In the genomic region with DNA sequence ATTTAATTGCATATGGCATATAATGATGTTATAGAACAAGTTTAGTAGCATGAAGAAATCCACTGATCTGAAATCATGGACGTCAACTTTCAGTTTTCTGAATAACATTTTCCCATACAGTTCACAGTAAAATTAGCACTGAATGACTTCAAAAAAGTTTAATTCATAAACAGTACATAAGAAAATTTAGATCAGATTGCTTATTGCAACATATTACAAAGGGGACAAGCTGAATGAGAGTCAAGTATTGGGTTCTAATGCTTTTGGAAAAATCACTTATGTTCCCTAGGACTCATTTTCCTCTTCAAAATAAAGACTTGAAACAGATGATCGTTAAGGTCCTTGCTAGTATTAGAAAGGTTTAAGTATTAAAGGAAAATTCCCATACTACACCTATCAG, we compare ENCODE assay signal across 37 cellular contexts.
"Had no signal": no experiment of that assay in that cellular context is flagged by ENCODE, and none has a peak within 500 bp of the region (broad histone marks: within the 10 kb centered on the region; RNA-seq: fewer than 3 reads in every experiment).

No MANE protein-coding gene starts in this region.

- H3K9me3 Mint-ChIP-seq: activated CD4-positive, alpha-beta T cell treated with anti-CD3 and anti-CD28 coated beads, Interleukin-2, amount 10 ng/mL, durations not matched to agents 24 days and 14 days; activated naive CD4-positive, alpha-beta T cell treated with anti-CD3 and anti-CD28 coated beads, Interleukin-2, amount 50 U/mL, for 24 hours; brain had no signal

- H3K36me3 ChIP-seq: ascending aorta, cardiac muscle cell had no signal

- H3K4me3 Mint-ChIP-seq: activated B cell treated with CpG ODN at 0.5 μM for 24 hours; activated CD4-positive, alpha-beta memory T cell treated with anti-CD3 and anti-CD28 coated beads for 36 hours; activated CD4-positive, alpha-beta T cell treated with anti-CD3 and anti-CD28 coated beads, Interleukin-2, amount 10 ng/mL, durations not matched to agents 24 days and 14 days; activated CD8-positive, alpha-beta T cell treated with anti-CD3 and anti-CD28 coated beads for 36 hours; activated naive CD4-positive, alpha-beta T cell treated with anti-CD3 and anti-CD28 coated beads, Interleukin-2, amount 10 ng/mL, durations not matched to agents 7 days and 5 days; activated naive CD4-positive, alpha-beta T cell treated with anti-CD3 and anti-CD28 coated beads, Interleukin-2, amount 50 U/mL, for 24 hours; activated naive CD8-positive, alpha-beta T cell; activated naive CD8-positive, alpha-beta T cell treated with anti-CD3 and anti-CD28 coated beads, Interleukin-2, amount 10 ng/mL, durations not matched to agents 7 days and 5 days; activated naive CD8-positive, alpha-beta T cell treated with anti-CD3 and anti-CD28 coated beads, Interleukin-2, amount 50 U/mL, for 24 hours; activated T-cell treated with anti-CD3 and anti-CD28 coated beads, Interleukin-2, amount 50 U/mL, for 4 hours; activated T-cell treated with anti-CD3 and anti-CD28 coated beads, Interleukin-2, amount 50 U/mL, for 72 hours; brain; central memory CD8-positive, alpha-beta T cell; T-helper 1 cell treated with Interleukin-12 subunit alpha and Interleukin-12 subunit beta and Interleukin-4 antibody, amounts not matched to agents 30 μg/mL and 1 μg/mL, for 36 hours; T-helper 2 cell treated with Interferon-gamma antibody and Interleukin-4, amounts not matched to agents 5 μg/mL and 100 μg/mL, for 36 hours had no signal

- H3K27ac ChIP-seq: ascending aorta, cardiac muscle cell, VCaP had no signal

- H3K36me3 Mint-ChIP-seq: activated CD4-positive, alpha-beta memory T cell treated with anti-CD3 and anti-CD28 coated beads for 36 hours; activated naive CD4-positive, alpha-beta T cell treated with anti-CD3 and anti-CD28 coated beads, Interleukin-2, amount 10 ng/mL, durations not matched to agents 7 days and 5 days; activated naive CD4-positive, alpha-beta T cell treated with anti-CD3 and anti-CD28 coated beads, Interleukin-2, amount 50 U/mL, for 24 hours; activated naive CD8-positive, alpha-beta T cell; activated naive CD8-positive, alpha-beta T cell treated with anti-CD3 and anti-CD28 coated beads, Interleukin-2, amount 10 ng/mL, durations not matched to agents 7 days and 5 days; brain had no signal

- H3K4me1 Mint-ChIP-seq: activated B cell treated with CpG ODN at 0.5 μM for 24 hours; activated CD4-positive, alpha-beta T cell treated with anti-CD3 and anti-CD28 coated beads, Interleukin-2, amount 10 ng/mL, durations not matched to agents 24 days and 14 days; activated naive CD4-positive, alpha-beta T cell treated with anti-CD3 and anti-CD28 coated beads, Interleukin-2, amount 10 ng/mL, durations not matched to agents 7 days and 5 days; activated naive CD4-positive, alpha-beta T cell treated with anti-CD3 and anti-CD28 coated beads, Interleukin-2, amount 50 U/mL, for 24 hours; activated naive CD8-positive, alpha-beta T cell treated with anti-CD3 and anti-CD28 coated beads, Interleukin-2, amount 10 ng/mL, durations not matched to agents 7 days and 5 days; activated naive CD8-positive, alpha-beta T cell treated with anti-CD3 and anti-CD28 coated beads, Interleukin-2, amount 50 U/mL, for 24 hours; brain; central memory CD8-positive, alpha-beta T cell had no signal

- H3K27ac Mint-ChIP-seq: activated B cell treated with CpG ODN at 0.5 μM for 24 hours; activated CD4-positive, alpha-beta memory T cell treated with anti-CD3 and anti-CD28 coated beads for 36 hours; activated CD4-positive, alpha-beta T cell treated with anti-CD3 and anti-CD28 coated beads, Interleukin-2, amount 10 ng/mL, durations not matched to agents 24 days and 14 days; activated CD8-positive, alpha-beta T cell treated with anti-CD3 and anti-CD28 coated beads for 36 hours; activated naive CD4-positive, alpha-beta T cell treated with anti-CD3 and anti-CD28 coated beads, Interleukin-2, amount 10 ng/mL, durations not matched to agents 7 days and 5 days; activated naive CD4-positive, alpha-beta T cell treated with anti-CD3 and anti-CD28 coated beads, Interleukin-2, amount 50 U/mL, for 24 hours; activated naive CD8-positive, alpha-beta T cell; activated naive CD8-positive, alpha-beta T cell treated with anti-CD3 and anti-CD28 coated beads, Interleukin-2, amount 10 ng/mL, durations not matched to agents 7 days and 5 days; activated naive CD8-positive, alpha-beta T cell treated with anti-CD3 and anti-CD28 coated beads, Interleukin-2, amount 50 U/mL, for 24 hours; activated T-cell treated with anti-CD3 and anti-CD28 coated beads, Interleukin-2, amount 50 U/mL, for 72 hours; activated T-helper 2 cell treated with anti-CD3 and anti-CD28 coated beads, Interferon-gamma antibody, Interleukin-2, Interleukin-4, amounts not matched to agents 10 μg/mL and 5 μg/mL and 100 μg/mL, durations not matched to agents 14 hours and 24 hours and 36 hours; brain; T-helper 1 cell treated with Interleukin-12 subunit alpha and Interleukin-12 subunit beta and Interleukin-4 antibody, amounts not matched to agents 30 μg/mL and 1 μg/mL, for 36 hours; T-helper 2 cell treated with Interferon-gamma antibody and Interleukin-4, amounts not matched to agents 5 μg/mL and 100 μg/mL, for 36 hours had no signal

- H3K27me3 ChIP-seq: ascending aorta, cardiac muscle cell had no signal

- FAIRE-seq: bronchial epithelial cell, TTC549 had no signal

- H3K9me3 ChIP-seq: ascending aorta had no signal

- H3K4me1 ChIP-seq: ascending aorta had no signal

- ATAC-seq: activated CD8-positive, alpha-beta T cell treated with anti-CD3 and anti-CD28 coated beads for 36 hours; activated naive CD8-positive, alpha-beta T cell treated with anti-CD3 and anti-CD28 coated beads, Interleukin-2, amount 50 U/mL, for 24 hours; activated T-cell treated with anti-CD3 and anti-CD28 coated beads, Interleukin-2, amount 50 U/mL, for 4 hours; activated T-cell treated with anti-CD3 and anti-CD28 coated beads, Interleukin-2, amount 50 U/mL, for 72 hours had no signal

- H3K4me3 ChIP-seq: ascending aorta, cardiac muscle cell had no signal

- H3K27me3 Mint-ChIP-seq: activated B cell treated with CpG ODN at 0.5 μM for 24 hours; activated CD4-positive, alpha-beta memory T cell treated with anti-CD3 and anti-CD28 coated beads for 36 hours; activated CD4-positive, alpha-beta T cell treated with anti-CD3 and anti-CD28 coated beads, Interleukin-2, amount 10 ng/mL, durations not matched to agents 24 days and 14 days; activated CD8-positive, alpha-beta T cell treated with anti-CD3 and anti-CD28 coated beads for 36 hours; activated naive CD4-positive, alpha-beta T cell treated with anti-CD3 and anti-CD28 coated beads, Interleukin-2, amount 10 ng/mL, durations not matched to agents 7 days and 5 days; activated naive CD4-positive, alpha-beta T cell treated with anti-CD3 and anti-CD28 coated beads, Interleukin-2, amount 50 U/mL, for 24 hours; activated naive CD8-positive, alpha-beta T cell; activated naive CD8-positive, alpha-beta T cell treated with anti-CD3 and anti-CD28 coated beads, Interleukin-2, amount 10 ng/mL, durations not matched to agents 7 days and 5 days; activated naive CD8-positive, alpha-beta T cell treated with anti-CD3 and anti-CD28 coated beads, Interleukin-2, amount 50 U/mL, for 24 hours; brain; central memory CD8-positive, alpha-beta T cell had no signal

- DNase-seq: activated B cell treated with CpG ODN at 0.5 μM for 24 hours; activated CD4-positive, alpha-beta memory T cell treated with anti-CD3 and anti-CD28 coated beads for 36 hours; activated CD4-positive, alpha-beta T cell treated with anti-CD3 and anti-CD28 coated beads for 4 hours; activated CD4-positive, alpha-beta T cell treated with anti-CD3 and anti-CD28 coated beads, Interleukin-2, amount 10 ng/mL, durations not matched to agents 24 days and 14 days; activated CD4-positive, alpha-beta T cell treated with anti-CD3 and anti-CD28 coated beads, Interleukin-2, amount 50 U/mL, for 1 hour; activated CD4-positive, alpha-beta T cell treated with anti-CD3 and anti-CD28 coated beads, Interleukin-2, amount 50 U/mL, for 4 hours; activated CD4-positive, CD25-positive, alpha-beta regulatory T cell treated with anti-CD3 and anti-CD28 coated beads, Interleukin-2, amount 50 U/mL, for 72 hours; activated CD8-positive, alpha-beta memory T cell treated with anti-CD3 and anti-CD28 coated beads, Interleukin-2, amount 50 U/mL, for 4 hours; activated CD8-positive, alpha-beta T cell treated with anti-CD3 and anti-CD28 coated beads for 36 hours; activated effector memory CD4-positive, alpha-beta T cell treated with Interleukin-2 at 50 U/mL for 16 hours; activated gamma-delta T cell; activated naive CD4-positive, alpha-beta T cell treated with anti-CD3 and anti-CD28 coated beads, Interleukin-2, amount 10 ng/mL, durations not matched to agents 7 days and 5 days; activated naive CD4-positive, alpha-beta T cell treated with Interleukin-2 at 50 U/mL for 16 hours; activated naive CD8-positive, alpha-beta T cell treated with anti-CD3 and anti-CD28 coated beads, Interleukin-2, amount 10 ng/mL, durations not matched to agents 7 days and 5 days; activated naive CD8-positive, alpha-beta T cell treated with anti-CD3 and anti-CD28 coated beads, Interleukin-2, amount 50 U/mL, for 24 hours; activated T-cell treated with anti-CD3 and anti-CD28 coated beads for 4 hours; activated T-cell treated with anti-CD3 and anti-CD28 coated beads, Interleukin-2, amount 50 U/mL, for 1 hour; activated T-cell treated with anti-CD3 and anti-CD28 coated beads, Interleukin-2, amount 50 U/mL, for 4 hours; activated T-cell treated with anti-CD3 and anti-CD28 coated beads, Interleukin-2, amount 50 U/mL, for 72 hours; amygdala; anterior cingulate cortex; caudate nucleus; cerebellar nuclear complex; T-helper 2 cell; T-helper 9 cell had no signal
